Comparison of ENCODE assay signal across 22 cellular contexts in genomic region chr2:66228128-66228547, GRCh38.
DNase-seq lines count a peak whose midpoint lies in the region; ATAC-seq, FAIRE-seq and TF ChIP-seq lines count a peak whose summit lies in the region.
"Had no signal": no experiment of that assay in that cellular context is flagged by ENCODE, and none has a peak within 500 bp of the region (broad histone marks: within the 10 kb centered on the region; RNA-seq: fewer than 3 reads in every experiment).

No MANE protein-coding gene starts in this region.

- DNase-seq in Right ventricle myocardium superior: peak; percentile 55
- no peak for DNase-seq in right atrium auricular region (ENCODE audit: low spot score)
- no peak for DNase-seq in left lobe of liver (ENCODE audit: low spot score)
- peak in 1 of 2 donors; percentile 64 for DNase-seq in gastrocnemius medialis
- DNase-seq in Calu3: no peak
- no peak for DNase-seq in H54 (ENCODE audit: insufficient read length, low spot score)
- DNase-seq: CD4-positive, CD25-positive, alpha-beta regulatory T cell; DMS53; HFFc6; KBM-7; MG63; NCI-H1105 treated with DMSO at 0.1 percent for 48 hours; NCI-H146; NCI-H1930; NCI-H2107; NCI-H524; NCI-H748 treated with DMSO at 0.1 percent for 48 hours had no signal

- H3K9me3 ChIP-seq in right atrium auricular region (no peaks in the 10 kb centered on the region), gastrocnemius medialis (no peaks in the 10 kb centered on the region)
- H3K9me3 ChIP-seq: BLaER1, HAP-1, MG63 had no signal

- H3K36me3 Mint-ChIP-seq in Calu3 (ENCODE audit: insufficient read depth, unreplicated experiment): no peaks in the 10 kb centered on the region
- H3K36me3 Mint-ChIP-seq: CD4-positive, CD25-positive, alpha-beta regulatory T cell had no signal

- no peak overlapping the region for H3K27ac Mint-ChIP-seq in Calu3 (ENCODE audit: unreplicated experiment)
- H3K27ac Mint-ChIP-seq: CD4-positive, CD25-positive, alpha-beta regulatory T cell; HFFc6 had no signal

- no peaks in the 10 kb centered on the region for H3K4me1 ChIP-seq in right atrium auricular region
- H3K4me1 ChIP-seq in gastrocnemius medialis: no peaks in the 10 kb centered on the region
- H3K4me1 ChIP-seq: BLaER1, HAP-1 had no signal

- no peak for TF ChIP-seq POLR2A in gastrocnemius medialis (IDR thresholded peaks at IDR 0.05)
- no peak for TF ChIP-seq POLR2A in H54 (IDR thresholded peaks at IDR 0.05; ENCODE audit: low read depth, low read length)

- H3K27me3 ChIP-seq in right atrium auricular region: no peaks in the 10 kb centered on the region
- no peaks in the 10 kb centered on the region for H3K27me3 ChIP-seq in gastrocnemius medialis
- H3K27me3 ChIP-seq: BLaER1 had no signal

- no peaks in the 10 kb centered on the region for H3K4me1 Mint-ChIP-seq in Calu3 (ENCODE audit: low read depth, unreplicated experiment)
- H3K4me1 Mint-ChIP-seq: CD4-positive, CD25-positive, alpha-beta regulatory T cell had no signal

- in situ Hi-C loops in gastrocnemius medialis (cut with MboI; ENCODE audit: low sequenced_read_pairs in 4 of 4): no loop called here

- no peak overlapping the region for H3K4me3 Mint-ChIP-seq in Calu3 (ENCODE audit: low read depth, unreplicated experiment)
- H3K4me3 Mint-ChIP-seq: CD4-positive, CD25-positive, alpha-beta regulatory T cell; HFFc6 had no signal

- intact Hi-C loops in Right ventricle myocardium superior (cut with DNase I) (no loop called here), gastrocnemius medialis (cut with DNase I; ENCODE audit: low total_unique reads) (no loop called here), Calu3 (cut with micrococcal nuclease; ENCODE audit: unreplicated experiment) (no loop called here)

- H3K9me3 Mint-ChIP-seq in Calu3 (ENCODE audit: low read depth, unreplicated experiment): no peaks in the 10 kb centered on the region

- H3K27me3 Mint-ChIP-seq in Calu3 (ENCODE audit: unreplicated experiment): peaks cover 20% of the 10 kb centered on the region
- H3K27me3 Mint-ChIP-seq: CD4-positive, CD25-positive, alpha-beta regulatory T cell had no signal

- TF ChIP-seq CTCF in right atrium auricular region (IDR thresholded peaks at IDR 0.05): no peak
- no peak for TF ChIP-seq CTCF in gastrocnemius medialis (IDR thresholded peaks at IDR 0.05 in 4 of 5, conservative IDR thresholded peaks at IDR 0.05 in 1 of 5)
- TF ChIP-seq CTCF in Calu3 (IDR thresholded peaks at IDR 0.05; ENCODE audit: unreplicated experiment): no peak

- BruUV-seq in Calu3 (replicated peaks; lab: Mats Ljungman, UMichigan): no TSS peak

- CTCF ChIA-PET in Calu3 (lab: Charles Lee): no interaction called here

- no peak overlapping the region for H3K4me3 ChIP-seq in right atrium auricular region
- H3K4me3 ChIP-seq in gastrocnemius medialis: no peak overlapping the region
- H3K4me3 ChIP-seq: BLaER1, HAP-1, MG63 had no signal

- FAIRE-seq in H54 (lab: Jason Lieb, UNC): no peak
- FAIRE-seq: GM18507, RCC 7860 had no signal

- peak; percentile 88 for ATAC-seq in Right ventricle myocardium superior (ENCODE audit: poor library complexity)
- peak; percentile 46 for ATAC-seq in left lobe of liver
- ATAC-seq in gastrocnemius medialis: peak; percentile 75 to 85
- ATAC-seq in activated CD4-positive, CD25-positive, alpha-beta regulatory T cell treated with anti-CD3 and anti-CD28 coated beads, Interleukin-2, amount 50 U/mL, for 24 hours: no peak

- H3K36me3 ChIP-seq in right atrium auricular region (no peaks in the 10 kb centered on the region), gastrocnemius medialis (no peaks in the 10 kb centered on the region)
- H3K36me3 ChIP-seq: BLaER1, HAP-1, MG63 had no signal

- H3K27ac ChIP-seq in right atrium auricular region (no peak overlapping the region), gastrocnemius medialis (no peak overlapping the region)
- H3K27ac ChIP-seq: BLaER1 had no signal

Comparison
In these comparisons a context has a peak if more than half of its experiments do, and no peak if none do; other contexts are left out.
1. ATAC-seq: peak in Right ventricle myocardium superior (single experiment), left lobe of liver (single experiment) and gastrocnemius medialis (2 of 2); none in activated CD4-positive, CD25-positive, alpha-beta regulatory T cell treated with anti-CD3 and anti-CD28 coated beads, Interleukin-2, amount 50 U/mL, for 24 hours (0 of 2).